ENCODE assay signal across 8 cellular contexts in the genomic region with DNA sequence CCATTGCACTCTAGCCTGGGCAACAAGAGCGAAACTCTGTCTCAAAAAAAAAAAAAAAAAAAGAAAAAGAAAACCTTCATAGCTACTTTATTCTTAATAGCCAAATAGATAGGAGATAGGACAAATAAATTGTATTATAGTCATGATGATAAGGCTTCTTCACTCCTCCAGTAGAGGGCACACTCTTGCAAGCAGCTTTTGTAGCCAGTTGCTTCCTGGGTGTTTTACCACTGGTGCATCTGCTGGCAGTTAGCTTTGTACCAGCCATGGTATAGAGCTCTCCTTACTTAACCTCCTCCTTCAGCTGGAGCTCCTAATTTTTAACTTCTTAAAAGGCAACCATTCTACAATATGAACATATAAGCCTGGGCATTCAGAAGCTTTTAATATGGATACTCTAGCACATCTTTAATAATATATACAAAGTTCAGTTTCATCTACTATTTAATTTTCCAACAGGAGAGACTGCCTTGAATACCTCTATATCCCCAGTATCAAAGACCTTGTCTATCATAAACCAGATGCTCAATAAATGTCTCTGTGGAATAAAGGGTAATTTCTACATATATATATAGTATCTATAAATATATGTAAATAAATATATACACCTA. TPM values are rescaled to one million over a fixed set of nuclear protein-coding genes. Genes with fewer than 3 reads are reported as not detected.
DNase-seq lines count a peak whose midpoint lies in the region; ATAC-seq, FAIRE-seq and TF ChIP-seq lines count a peak whose summit lies in the region.

No MANE protein-coding gene starts in this region.

- CTCF ChIA-PET in CD4-positive, alpha-beta T cell (lab: Charles Lee): interaction anchor here (0.7 to 2.7 kb wide), 10 partner anchors 8 to 254 kb away, joined by 3 to 17 read pairs (median 3); a partner anchor contains a TSS

- H3K27me3 ChIP-seq in CD4-positive, alpha-beta T cell (ENCODE audit: control insufficient read depth, insufficient read depth, low read length): no peaks in the 10 kb centered on the region
- no peaks in the 10 kb centered on the region for H3K27me3 ChIP-seq in Karpas-422 (ENCODE audit: low read length)
- no peaks in the 10 kb centered on the region for H3K27me3 ChIP-seq in brain microvascular endothelial cell (replicated peaks)

- no peak overlapping the region for H3K27ac ChIP-seq in CD4-positive, alpha-beta T cell (ENCODE audit: low read depth, low read length)
- no peak overlapping the region for H3K27ac ChIP-seq in Karpas-422 (ENCODE audit: low read length)
- H3K27ac ChIP-seq in brain microvascular endothelial cell: no peak overlapping the region

- H3K79me2 ChIP-seq in Karpas-422 (ENCODE audit: low read length): peaks cover 17% of the 10 kb centered on the region

- H3K27ac Mint-ChIP-seq in CD4-positive, alpha-beta T cell: no peak overlapping the region
- H3K27ac Mint-ChIP-seq in stimulated activated effector memory CD8-positive, alpha-beta T cell treated with anti-CD3 and anti-CD28 coated beads, Interleukin-12 subunit alpha, Interleukin-12 subunit beta, amount 100 ng/mL, for 72 hours: no peak overlapping the region

- in situ Hi-C loops in brain microvascular endothelial cell (cut with HindIII; ENCODE audit: low pct_ligation_motif_present, low sequenced_read_pairs): no loop called here

- no peak overlapping the region for H3K4me3 Mint-ChIP-seq in CD4-positive, alpha-beta T cell
- H3K4me3 Mint-ChIP-seq in stimulated activated effector memory CD8-positive, alpha-beta T cell treated with anti-CD3 and anti-CD28 coated beads, Interleukin-12 subunit alpha, Interleukin-12 subunit beta, amount 100 ng/mL, for 72 hours: no peak overlapping the region

- DNase-seq in CD4-positive, alpha-beta T cell: peak in 7 of 10 experiments; percentile 3 to 15 (median 4)
- peak; percentile 89 for DNase-seq in Karpas-422
- DNase-seq in RCC 7860 (ENCODE audit: low spot score): peak; percentile 44
- peak; percentile 49 for DNase-seq in brain microvascular endothelial cell
- DNase-seq in stimulated activated effector memory CD8-positive, alpha-beta T cell treated with anti-CD3 and anti-CD28 coated beads, Interleukin-12 subunit alpha, Interleukin-12 subunit beta, amount 100 ng/mL, for 72 hours (ENCODE audit: low spot score in 2 of 2): no peak
- DNase-seq in NK-92 treated with Interleukin-12 subunit alpha and Interleukin-12 subunit beta, amount 100 ng/mL, for 24 hours (lab: John Stamatoyannopoulos, UW): no peak

- H3K9me3 ChIP-seq in CD4-positive, alpha-beta T cell (ENCODE audit: control insufficient read depth, low read length): no peaks in the 10 kb centered on the region
- no peaks in the 10 kb centered on the region for H3K9me3 ChIP-seq in Karpas-422 (ENCODE audit: low read length)

- H3K9ac ChIP-seq in Karpas-422 (ENCODE audit: low read length): no peak overlapping the region

- H3K4me2 ChIP-seq in Karpas-422 (ENCODE audit: low read depth, low read length, poor library complexity, severe bottlenecking): no peak overlapping the region

- H3K4me3 ChIP-seq in Karpas-422 (ENCODE audit: low read length) (no peak overlapping the region), brain microvascular endothelial cell (ENCODE audit: low read depth, low read length) (no peak overlapping the region)

- H3K9me2 ChIP-seq in Karpas-422 (replicated peaks; ENCODE audit: insufficient read depth, low read length): no peaks in the 10 kb centered on the region

- peaks cover 4% of the 10 kb centered on the region for H3K27me3 Mint-ChIP-seq in CD4-positive, alpha-beta T cell

- no peaks in the 10 kb centered on the region for H3K9me3 Mint-ChIP-seq in CD4-positive, alpha-beta T cell
- H3K9me3 Mint-ChIP-seq in stimulated activated effector memory CD8-positive, alpha-beta T cell treated with anti-CD3 and anti-CD28 coated beads, Interleukin-12 subunit alpha, Interleukin-12 subunit beta, amount 100 ng/mL, for 72 hours: no peaks in the 10 kb centered on the region

- peak; percentile 61 for TF ChIP-seq CTCF in CD4-positive, alpha-beta T cell (IDR thresholded peaks at IDR 0.05)
- TF ChIP-seq CTCF in brain microvascular endothelial cell (IDR thresholded peaks at IDR 0.05; ENCODE audit: low read depth, low read length, missing control alignments): peak; percentile 84

- no peaks in the 10 kb centered on the region for H3K36me3 Mint-ChIP-seq in CD4-positive, alpha-beta T cell (ENCODE audit: low read depth)
- H3K36me3 Mint-ChIP-seq in stimulated activated effector memory CD8-positive, alpha-beta T cell treated with anti-CD3 and anti-CD28 coated beads, Interleukin-12 subunit alpha, Interleukin-12 subunit beta, amount 100 ng/mL, for 72 hours: no peaks in the 10 kb centered on the region

- H3K4me1 Mint-ChIP-seq in CD4-positive, alpha-beta T cell (ENCODE audit: low read depth): no peaks in the 10 kb centered on the region
- no peaks in the 10 kb centered on the region for H3K4me1 Mint-ChIP-seq in stimulated activated effector memory CD8-positive, alpha-beta T cell treated with anti-CD3 and anti-CD28 coated beads, Interleukin-12 subunit alpha, Interleukin-12 subunit beta, amount 100 ng/mL, for 72 hours

- H3K36me3 ChIP-seq in Karpas-422 (ENCODE audit: insufficient read depth, low read length) (no peaks in the 10 kb centered on the region), brain microvascular endothelial cell (replicated peaks) (no peaks in the 10 kb centered on the region)

- H2AFZ ChIP-seq in Karpas-422 (ENCODE audit: low read length): no peak overlapping the region

- intact Hi-C loops in CD4-positive, alpha-beta T cell (cut with DNase I, micrococcal nuclease): no loop called here

- peaks cover 9% of the 10 kb centered on the region; the same call in 1 of the 2 replicates for H4K20me1 ChIP-seq in Karpas-422 (ENCODE audit: insufficient read depth, low read depth, low read length)

- peaks cover 3% of the 10 kb centered on the region for H3K4me1 ChIP-seq in Karpas-422 (ENCODE audit: low read length)

- POLR2A ChIA-PET in CD4-positive, alpha-beta T cell (lab: Charles Lee): interaction anchor here (1.0 to 1.2 kb wide), 2 partner anchors 35 to 69 kb away, joined by 3 to 4 read pairs; a partner anchor contains a TSS

- peak; percentile 74 for ATAC-seq in CD4-positive, alpha-beta T cell (ENCODE audit: poor library complexity)
- peak; percentile 72 for ATAC-seq in GM18870 (IDR thresholded peaks at IDR 0.05; ENCODE audit: unreplicated experiment)
- peak; percentile 58 for ATAC-seq in stimulated activated effector memory CD8-positive, alpha-beta T cell treated with anti-CD3 and anti-CD28 coated beads, Interleukin-12 subunit alpha, Interleukin-12 subunit beta, amount 100 ng/mL, for 72 hours

- FAIRE-seq in RCC 7860 (lab: Jason Lieb, UNC) (peak; percentile 2), islet of Langerhans (lab: Jason Lieb, UNC) (peak; percentile 5)

RNA-seq across cellular contexts. Expression of a gene that starts 35.8 kb away (rescaled TPM):
- 1 to 10 TPM; 1.8 to 2.0 TPM for total RNA-seq in CD4-positive, alpha-beta T cell
- total RNA-seq in Karpas-422 (2014; rRNA removed; shearing (Covaris generic); ENCODE audit: low replicate concordance): 11.4 and 37.1 TPM in 2 replicates

Comparison
In these comparisons a context has a peak if more than half of its experiments do, and no peak if none do; other contexts are left out.
1. DNase-seq: peak in CD4-positive, alpha-beta T cell (7 of 10), Karpas-422 (single experiment), RCC 7860 (single experiment) and brain microvascular endothelial cell (single experiment); none in stimulated activated effector memory CD8-positive, alpha-beta T cell treated with anti-CD3 and anti-CD28 coated beads, Interleukin-12 subunit alpha, Interleukin-12 subunit beta, amount 100 ng/mL, for 72 hours (0 of 2) and NK-92 treated with Interleukin-12 subunit alpha and Interleukin-12 subunit beta, amount 100 ng/mL, for 24 hours (single experiment).
2. Peak in every context shown above with its lines, with median percentiles within 50 percentile points of each other: ATAC-seq.